ENCODE assay signal across 8 cellular contexts in the genomic region with DNA sequence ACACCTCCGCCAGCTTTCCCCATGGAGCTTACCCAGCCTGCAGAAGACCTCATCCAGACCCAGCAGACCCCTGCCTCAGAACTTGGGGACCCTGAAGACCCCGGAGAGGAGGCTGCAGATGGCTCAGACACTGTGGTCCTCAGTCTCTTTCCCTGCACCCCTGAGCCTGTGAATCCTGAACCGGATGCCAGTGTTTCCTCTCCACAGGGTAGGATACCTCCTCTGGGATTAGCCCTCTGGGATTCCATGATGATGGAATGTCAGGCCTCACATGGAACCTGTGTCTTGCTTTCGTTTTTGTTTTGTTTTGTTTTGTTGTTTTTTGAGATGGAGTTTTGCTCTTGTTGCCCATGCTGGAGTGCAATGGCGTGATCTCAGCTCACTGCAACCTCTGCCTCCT. TPM values are rescaled to one million over a fixed set of nuclear protein-coding genes. Genes with fewer than 3 reads are reported as not detected.
DNase-seq lines count a peak whose midpoint lies in the region; ATAC-seq and TF ChIP-seq lines count a peak whose summit lies in the region.
"Had no signal": no experiment of that assay in that cellular context is flagged by ENCODE, and none has a peak within 500 bp of the region (broad histone marks: within the 10 kb centered on the region; RNA-seq: fewer than 3 reads in every experiment).

No MANE protein-coding gene starts in this region.

- H3K9me3 ChIP-seq in breast epithelium: no peaks in the 10 kb centered on the region

- no peaks in the 10 kb centered on the region for H3K9me3 Mint-ChIP-seq in activated CD4-positive, alpha-beta T cell treated with anti-CD3 and anti-CD28 coated beads, Interleukin-2, amount 10 ng/mL, durations not matched to agents 24 days and 14 days
- no peaks in the 10 kb centered on the region for H3K9me3 Mint-ChIP-seq in stimulated activated effector memory CD8-positive, alpha-beta T cell treated with anti-CD3 and anti-CD28 coated beads, Interleukin-12 subunit alpha, Interleukin-12 subunit beta, amount 100 ng/mL, for 72 hours

- peak overlapping the region; percentile 99 for H3K4me3 Mint-ChIP-seq in activated CD4-positive, alpha-beta T cell treated with anti-CD3 and anti-CD28 coated beads, Interleukin-2, amount 10 ng/mL, durations not matched to agents 24 days and 14 days
- peak overlapping the region; percentile 97 for H3K4me3 Mint-ChIP-seq in stimulated activated effector memory CD8-positive, alpha-beta T cell treated with anti-CD3 and anti-CD28 coated beads, Interleukin-12 subunit alpha, Interleukin-12 subunit beta, amount 100 ng/mL, for 72 hours

- H3K27me3 Mint-ChIP-seq in activated CD4-positive, alpha-beta T cell treated with anti-CD3 and anti-CD28 coated beads, Interleukin-2, amount 10 ng/mL, durations not matched to agents 24 days and 14 days: no peaks in the 10 kb centered on the region

- peak overlapping the region; percentile 75 for H3K27ac Mint-ChIP-seq in activated CD4-positive, alpha-beta T cell treated with anti-CD3 and anti-CD28 coated beads, Interleukin-2, amount 10 ng/mL, durations not matched to agents 24 days and 14 days
- H3K27ac Mint-ChIP-seq in stimulated activated effector memory CD8-positive, alpha-beta T cell treated with anti-CD3 and anti-CD28 coated beads, Interleukin-12 subunit alpha, Interleukin-12 subunit beta, amount 100 ng/mL, for 72 hours: peak overlapping the region; percentile 99

- no peaks in the 10 kb centered on the region for H3K36me3 ChIP-seq in breast epithelium

- H3K4me1 Mint-ChIP-seq in activated CD4-positive, alpha-beta T cell treated with anti-CD3 and anti-CD28 coated beads, Interleukin-2, amount 10 ng/mL, durations not matched to agents 24 days and 14 days: peaks cover 32% of the 10 kb centered on the region
- H3K4me1 Mint-ChIP-seq in stimulated activated effector memory CD8-positive, alpha-beta T cell treated with anti-CD3 and anti-CD28 coated beads, Interleukin-12 subunit alpha, Interleukin-12 subunit beta, amount 100 ng/mL, for 72 hours: peaks cover 51% of the 10 kb centered on the region

- no peak for DNase-seq in activated CD4-positive, alpha-beta T cell treated with anti-CD3 and anti-CD28 coated beads, Interleukin-2, amount 10 ng/mL, durations not matched to agents 24 days and 14 days
- no peak for DNase-seq in activated CD4-positive, alpha-beta T cell treated with anti-CD3 and anti-CD28 coated beads, Interleukin-2, amount 50 U/mL, for 1 hour
- DNase-seq in breast epithelium (ENCODE audit: low spot score in 2 of 2): no peak
- DNase-seq in stimulated activated effector memory CD8-positive, alpha-beta T cell treated with anti-CD3 and anti-CD28 coated beads, Interleukin-12 subunit alpha, Interleukin-12 subunit beta, amount 100 ng/mL, for 72 hours (ENCODE audit: low spot score in 2 of 2): no peak
- no peak for DNase-seq in NCI-H1417 treated with DMSO at 0.1 percent for 48 hours (lab: John Stamatoyannopoulos, UW)
- DNase-seq: AML-193 had no signal

- H3K27ac ChIP-seq in breast epithelium: peak overlapping the region in 1 of 2 donors; percentile 51

- ATAC-seq in stimulated activated effector memory CD8-positive, alpha-beta T cell treated with anti-CD3 and anti-CD28 coated beads, Interleukin-12 subunit alpha, Interleukin-12 subunit beta, amount 100 ng/mL, for 72 hours: no peak
- no peak for ATAC-seq in HG03025 (IDR thresholded peaks at IDR 0.05; ENCODE audit: low FRiP score, unreplicated experiment)
- ATAC-seq: left lobe of liver had no signal

- no peak for TF ChIP-seq POLR2A in breast epithelium (IDR thresholded peaks at IDR 0.05)

- H3K4me1 ChIP-seq in breast epithelium: peaks cover 7 to 9% of the 10 kb centered on the region in 2 donors

- H3K4me3 ChIP-seq in breast epithelium: peak overlapping the region in 2 of 3 donors; percentile 84 to 99

- H3K36me3 Mint-ChIP-seq in activated CD4-positive, alpha-beta T cell treated with anti-CD3 and anti-CD28 coated beads, Interleukin-2, amount 10 ng/mL, durations not matched to agents 24 days and 14 days (ENCODE audit: low read depth): peaks cover 37% of the 10 kb centered on the region
- peaks cover 64% of the 10 kb centered on the region for H3K36me3 Mint-ChIP-seq in stimulated activated effector memory CD8-positive, alpha-beta T cell treated with anti-CD3 and anti-CD28 coated beads, Interleukin-12 subunit alpha, Interleukin-12 subunit beta, amount 100 ng/mL, for 72 hours

- intact Hi-C loops in activated CD4-positive, alpha-beta T cell treated with anti-CD3 and anti-CD28 coated beads, Interleukin-2, amount 10 ng/mL, durations not matched to agents 24 days and 14 days (cut with micrococcal nuclease): loop anchor here (5.0 kb wide), 1 partner anchor 213 kb away; the partner anchor contains the start of gene GATAD2A
- intact Hi-C loops in breast epithelium (cut with DNase I; ENCODE audit: low total_unique reads): no loop called here

- TF ChIP-seq CTCF in breast epithelium (IDR thresholded peaks at IDR 0.05): no peak

- H3K27me3 ChIP-seq in breast epithelium: no peaks in the 10 kb centered on the region

RNA-seq across cellular contexts. Expression of gene RFXANK, which starts 1.9 kb away (rescaled TPM):
- 111 and 113 TPM in 2 replicates for total RNA-seq in activated CD4-positive, alpha-beta T cell treated with anti-CD3 and anti-CD28 coated beads, Interleukin-2, amount 10 ng/mL, durations not matched to agents 24 days and 14 days
- 10 to 100 TPM; 43.9 to 51.1 (median 47.7) TPM for total RNA-seq in breast epithelium

RNA-seq across cellular contexts. Expression of gene BORCS8, which starts 2.0 kb away (rescaled TPM):
- total RNA-seq in activated CD4-positive, alpha-beta T cell treated with anti-CD3 and anti-CD28 coated beads, Interleukin-2, amount 10 ng/mL, durations not matched to agents 24 days and 14 days: 34.8 and 38.9 TPM in 2 replicates
- 10 to 100 TPM; 15.2 to 18.0 (median 16.7) TPM for total RNA-seq in breast epithelium

RNA-seq across cellular contexts. Expression of gene NR2C2AP, which starts 9.3 kb away (rescaled TPM):
- total RNA-seq in activated CD4-positive, alpha-beta T cell treated with anti-CD3 and anti-CD28 coated beads, Interleukin-2, amount 10 ng/mL, durations not matched to agents 24 days and 14 days: 48.3 and 52.3 TPM in 2 replicates
- total RNA-seq in breast epithelium: 10 to 100 TPM; 19.8 to 24.1 (median 21.6) TPM

RNA-seq across cellular contexts. Expression of gene NCAN, which starts 17.8 kb away (rescaled TPM):
- 0.02 TPM in 1 of 2 replicates, not detected in the other for total RNA-seq in activated CD4-positive, alpha-beta T cell treated with anti-CD3 and anti-CD28 coated beads, Interleukin-2, amount 10 ng/mL, durations not matched to agents 24 days and 14 days
- total RNA-seq in breast epithelium: not detected

RNA-seq across cellular contexts. Expression of gene MEF2B, which starts 23.9 kb away (rescaled TPM):
- 2.9 and 3.0 TPM in 2 replicates for total RNA-seq in activated CD4-positive, alpha-beta T cell treated with anti-CD3 and anti-CD28 coated beads, Interleukin-2, amount 10 ng/mL, durations not matched to agents 24 days and 14 days
- total RNA-seq in breast epithelium: under 1 TPM in 2 of 3 donors, not detected in 1; 0.59 to 0.64 TPM
